In the genomic region with DNA sequence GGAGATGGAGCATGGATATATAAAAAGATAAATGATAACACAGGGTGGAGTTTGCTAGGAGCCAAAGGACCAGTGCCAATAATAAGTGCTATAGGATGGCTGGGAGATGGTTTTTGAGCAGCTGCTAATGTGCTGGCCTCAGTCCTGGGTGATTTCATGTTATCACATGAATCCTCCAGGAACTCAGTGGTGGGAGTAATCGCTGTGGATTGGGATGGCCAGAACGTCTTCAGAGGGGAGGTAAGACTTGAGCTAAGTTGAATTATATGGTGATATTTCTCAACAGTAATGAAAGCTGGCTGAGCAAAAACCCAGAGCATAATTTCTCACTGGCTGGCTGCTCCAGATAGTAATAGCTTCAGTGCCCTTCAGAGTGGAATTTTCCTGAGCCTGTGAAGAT, we compare ENCODE assay signal across 26 cellular contexts.
"Had no signal": no experiment of that assay in that cellular context is flagged by ENCODE, and none has a peak within 500 bp of the region (broad histone marks: within the 10 kb centered on the region; RNA-seq: fewer than 3 reads in every experiment).

No MANE protein-coding gene starts in this region.

- H3K27ac ChIP-seq: foreskin keratinocyte, gastroesophageal sphincter, heart left ventricle, hepatocyte, neutrophil, prostate gland, right atrium auricular region, stomach, tibial artery had no signal

- H3K9me3 ChIP-seq: gastroesophageal sphincter, heart left ventricle, mucosa of descending colon, neutrophil, prostate gland, right atrium auricular region, stomach, tibial artery had no signal

- H3K4me1 Mint-ChIP-seq: memory B cell; naive B cell; stimulated activated effector memory CD8-positive, alpha-beta T cell treated with anti-CD3 and anti-CD28 coated beads, Interleukin-12 subunit alpha, Interleukin-12 subunit beta, amount 100 ng/mL, for 72 hours had no signal

- H3K36me3 ChIP-seq: gastroesophageal sphincter, heart left ventricle, neutrophil, prostate gland, right atrium auricular region, stomach, tibial artery had no signal

- H3K4me2 ChIP-seq: hepatocyte had no signal

- H3K4me3 Mint-ChIP-seq: memory B cell; mesothelial cell of epicardium; natural killer cell treated with Interleukin-12 subunit alpha and Interleukin-12 subunit beta and Interleukin-15 and Interleukin-18, amount 100 ng/mL, for 72 hours; stimulated activated effector memory CD8-positive, alpha-beta T cell treated with anti-CD3 and anti-CD28 coated beads, Interleukin-12 subunit alpha, Interleukin-12 subunit beta, amount 100 ng/mL, for 72 hours; type B pancreatic cell had no signal

- H3K4me3 ChIP-seq: gastroesophageal sphincter, heart left ventricle, hepatocyte, lung, mucosa of descending colon, prostate gland, right atrium auricular region, stomach, tibial artery had no signal

- H3K79me2 ChIP-seq: hepatocyte had no signal

- H3K9me3 Mint-ChIP-seq: memory B cell; natural killer cell treated with Interleukin-12 subunit alpha and Interleukin-12 subunit beta and Interleukin-15 and Interleukin-18, amount 100 ng/mL, for 72 hours; stimulated activated effector memory CD8-positive, alpha-beta T cell treated with anti-CD3 and anti-CD28 coated beads, Interleukin-12 subunit alpha, Interleukin-12 subunit beta, amount 100 ng/mL, for 72 hours had no signal

- ATAC-seq: foreskin keratinocyte; gastroesophageal sphincter; heart left ventricle; left lobe of liver; mucosa of descending colon; natural killer cell treated with Interleukin-12 subunit alpha and Interleukin-12 subunit beta and Interleukin-15 and Interleukin-18, amount 100 ng/mL, for 72 hours; sciatic nerve; stimulated activated effector memory CD8-positive, alpha-beta T cell treated with anti-CD3 and anti-CD28 coated beads, Interleukin-12 subunit alpha, Interleukin-12 subunit beta, amount 100 ng/mL, for 72 hours had no signal

- H3K27ac Mint-ChIP-seq: memory B cell; mesothelial cell of epicardium; natural killer cell treated with Interleukin-12 subunit alpha and Interleukin-12 subunit beta and Interleukin-15 and Interleukin-18, amount 100 ng/mL, for 72 hours; stimulated activated effector memory CD8-positive, alpha-beta T cell treated with anti-CD3 and anti-CD28 coated beads, Interleukin-12 subunit alpha, Interleukin-12 subunit beta, amount 100 ng/mL, for 72 hours; type B pancreatic cell had no signal

- H2AFZ ChIP-seq: hepatocyte had no signal

- H3K27me3 Mint-ChIP-seq: memory B cell; natural killer cell treated with Interleukin-12 subunit alpha and Interleukin-12 subunit beta and Interleukin-15 and Interleukin-18, amount 100 ng/mL, for 72 hours; type B pancreatic cell had no signal

- H3K36me3 Mint-ChIP-seq: memory B cell; mesothelial cell of epicardium; naive B cell; natural killer cell treated with Interleukin-12 subunit alpha and Interleukin-12 subunit beta and Interleukin-15 and Interleukin-18, amount 100 ng/mL, for 72 hours; stimulated activated effector memory CD8-positive, alpha-beta T cell treated with anti-CD3 and anti-CD28 coated beads, Interleukin-12 subunit alpha, Interleukin-12 subunit beta, amount 100 ng/mL, for 72 hours; type B pancreatic cell had no signal

- DNase-seq: cerebellar nuclear complex; dorsolateral prefrontal cortex; effector CD4-positive, alpha-beta T cell; foreskin keratinocyte; heart left ventricle; kidney; mucosa of descending colon; naive B cell; stimulated activated CD4-positive, alpha-beta T cell treated with anti-CD3 and anti-CD28 coated beads, Interleukin-2, amount 100 ng/mL, for 24 hours; stimulated activated CD4-positive, alpha-beta T cell treated with anti-CD3 and anti-CD28 coated beads, Interleukin-4, amount 100 ng/mL, for 24 hours; stimulated activated naive CD4-positive, alpha-beta T cell treated with Interleukin-2 at 50 U/mL for 16 hours; stomach; tibial artery had no signal

- H3K27me3 ChIP-seq: dorsolateral prefrontal cortex, foreskin keratinocyte, gastroesophageal sphincter, hepatocyte, neutrophil, right atrium auricular region, stomach, tibial artery had no signal

- H3K4me1 ChIP-seq: foreskin keratinocyte, gastroesophageal sphincter, heart left ventricle, prostate gland, right atrium auricular region, stomach, tibial artery had no signal
